Comparison of ENCODE assay signal across 20 cellular contexts in genomic region chrX:14015941-14016340, GRCh38. TPM values are rescaled to one million over a fixed set of nuclear protein-coding genes. Genes with fewer than 3 reads are reported as not detected.
DNase-seq lines count a peak whose midpoint lies in the region; ATAC-seq and TF ChIP-seq lines count a peak whose summit lies in the region.
"Had no signal": no experiment of that assay in that cellular context is flagged by ENCODE, and none has a peak within 500 bp of the region (broad histone marks: within the 10 kb centered on the region; RNA-seq: fewer than 3 reads in every experiment).

No MANE protein-coding gene starts in this region.

- no peaks in the 10 kb centered on the region for H3K4me1 ChIP-seq in trophoblast cell (ENCODE audit: control insufficient read depth in 1 of 2, insufficient read depth in 2 of 2, low read length in 2 of 2)

- H2BK120ac ChIP-seq in trophoblast cell (ENCODE audit: insufficient read depth, low read length, poor library complexity) = no peak overlapping the region

- no peaks in the 10 kb centered on the region for H3K27me3 Mint-ChIP-seq in activated T-helper 17 cell treated with anti-CD3 and anti-CD28 coated beads, Interleukin-2, amount 50 U/mL, for 72 hours
- H3K27me3 Mint-ChIP-seq in osteocyte (ENCODE audit: unreplicated experiment) = no peaks in the 10 kb centered on the region
- H3K27me3 Mint-ChIP-seq in progenitor cell of endocrine pancreas = no peaks in the 10 kb centered on the region
- H3K27me3 Mint-ChIP-seq: B cell; CD4-positive, alpha-beta T cell had no signal

- no peak overlapping the region for H3K18ac ChIP-seq in trophoblast cell (ENCODE audit: low read length)

- H3K4me3 Mint-ChIP-seq in activated T-helper 17 cell treated with anti-CD3 and anti-CD28 coated beads, Interleukin-2, amount 50 U/mL, for 72 hours = no peak overlapping the region
- H3K4me3 Mint-ChIP-seq in osteocyte (ENCODE audit: unreplicated experiment) (no peak overlapping the region), progenitor cell of endocrine pancreas (ENCODE audit: low read depth) (no peak overlapping the region)
- H3K4me3 Mint-ChIP-seq: B cell; CD4-positive, alpha-beta T cell; H9 had no signal

- no peak overlapping the region for H2AK5ac ChIP-seq in trophoblast cell (ENCODE audit: low read length)

- TF ChIP-seq CTCF in osteocyte (IDR thresholded peaks at IDR 0.05) (no peak), progenitor cell of endocrine pancreas (IDR thresholded peaks at IDR 0.05; ENCODE audit: unreplicated experiment) (no peak)

- H2BK5ac ChIP-seq in trophoblast cell (ENCODE audit: low read depth, low read length, poor library complexity) = no peak overlapping the region

- peaks cover 2 to 5% of the 10 kb centered on the region in 2 experiments for H3K36me3 ChIP-seq in trophoblast cell (ENCODE audit: control insufficient read depth in 1 of 2, insufficient read depth in 2 of 2, low read length in 2 of 2)

- no peaks in the 10 kb centered on the region for H3K27me3 ChIP-seq in trophoblast cell (ENCODE audit: insufficient read depth, low read length)

- H4K91ac ChIP-seq in trophoblast cell (ENCODE audit: low read depth, low read length) = no peak overlapping the region

- no peak overlapping the region for H3K27ac Mint-ChIP-seq in activated T-helper 17 cell treated with anti-CD3 and anti-CD28 coated beads, Interleukin-2, amount 50 U/mL, for 72 hours
- H3K27ac Mint-ChIP-seq in osteocyte (ENCODE audit: unreplicated experiment) (peak overlapping the region; percentile 69), progenitor cell of endocrine pancreas (no peak overlapping the region)
- H3K27ac Mint-ChIP-seq: B cell; CD4-positive, alpha-beta T cell; H9 had no signal

- no peak overlapping the region for H4K12ac ChIP-seq in trophoblast cell (ENCODE audit: low read depth, low read length)

- no peak overlapping the region for H3K4me2 ChIP-seq in trophoblast cell (ENCODE audit: low read length)
- H3K4me2 ChIP-seq: KMS-11 had no signal

- DNase-seq in EH (ENCODE audit: low read depth) = peak; percentile 35
- peak; percentile 68 for DNase-seq in fibroblast of gingiva (ENCODE audit: low read depth)
- DNase-seq in osteocyte (ENCODE audit: extremely low spot score, unreplicated experiment) = no peak
- no peak for DNase-seq in progenitor cell of endocrine pancreas (ENCODE audit: low spot score, unreplicated experiment)
- DNase-seq in RKO (ENCODE audit: low spot score) = no peak
- no peak for DNase-seq in trophoblast cell
- DNase-seq in activated CD4-positive, CD25-positive, alpha-beta regulatory T cell treated with anti-CD3 and anti-CD28 coated beads, Interleukin-2, amount 50 U/mL, for 72 hours = no peak
- DNase-seq: Calu3; CD4-positive, alpha-beta T cell; DMS79; H9; MM.1S; NCI-H1105 treated with DMSO at 0.1 percent for 48 hours; NCI-H187; NCI-H446; PC-3 had no signal

- H3K79me2 ChIP-seq in trophoblast cell (ENCODE audit: control insufficient read depth, insufficient read depth, low read length, poor library complexity) = no peaks in the 10 kb centered on the region

- H4K8ac ChIP-seq in trophoblast cell (ENCODE audit: low read depth, low read length) = no peak overlapping the region

- H2BK12ac ChIP-seq in trophoblast cell (ENCODE audit: low read length) = no peak overlapping the region

- no peak overlapping the region for H2AFZ ChIP-seq in trophoblast cell (ENCODE audit: insufficient read depth, low read length, poor library complexity)

- H3K14ac ChIP-seq in trophoblast cell (ENCODE audit: low read length) = no peak overlapping the region

- H3K23ac ChIP-seq in trophoblast cell (ENCODE audit: low read length) = no peak overlapping the region

- H3K9me3 Mint-ChIP-seq in activated T-helper 17 cell treated with anti-CD3 and anti-CD28 coated beads, Interleukin-2, amount 50 U/mL, for 72 hours = no peaks in the 10 kb centered on the region
- H3K9me3 Mint-ChIP-seq in osteocyte (ENCODE audit: unreplicated experiment) = no peaks in the 10 kb centered on the region
- peaks cover 11% of the 10 kb centered on the region for H3K9me3 Mint-ChIP-seq in progenitor cell of endocrine pancreas (ENCODE audit: low read depth)
- H3K9me3 Mint-ChIP-seq: CD4-positive, alpha-beta T cell had no signal

- peak; percentile 21 for ATAC-seq in activated T-helper 17 cell treated with anti-CD3 and anti-CD28 coated beads, Interleukin-2, amount 50 U/mL, for 72 hours (replicated peaks)
- ATAC-seq: HepG2, PC-3 had no signal

- H3K4ac ChIP-seq in trophoblast cell (ENCODE audit: low read depth, low read length) = no peak overlapping the region

- H3K9me3 ChIP-seq in trophoblast cell (ENCODE audit: insufficient read depth, low read depth, low read length) = no peaks in the 10 kb centered on the region

- no CpG with 5 or more reads among the region's 4 CpGs for WGBS in trophoblast cell (ENCODE audit: extremely low coverage, insufficient coverage, insufficient read length)

- H3K9ac ChIP-seq in trophoblast cell (ENCODE audit: low read length) = no peak overlapping the region
- H3K9ac ChIP-seq: KMS-11 had no signal

- peaks cover 51% of the 10 kb centered on the region for H3K36me3 Mint-ChIP-seq in activated T-helper 17 cell treated with anti-CD3 and anti-CD28 coated beads, Interleukin-2, amount 50 U/mL, for 72 hours (ENCODE audit: low read depth)
- H3K36me3 Mint-ChIP-seq in osteocyte (ENCODE audit: unreplicated experiment) = peaks cover 1% of the 10 kb centered on the region
- H3K36me3 Mint-ChIP-seq in progenitor cell of endocrine pancreas (ENCODE audit: insufficient read depth) = peaks cover 10% of the 10 kb centered on the region

- no peak overlapping the region for H3K27ac ChIP-seq in trophoblast cell (ENCODE audit: low read depth, low read length)
- H3K27ac ChIP-seq: KMS-11 had no signal

- H3K4me3 ChIP-seq in trophoblast cell (ENCODE audit: low read depth, low read length) = no peak overlapping the region

- no peaks in the 10 kb centered on the region for H3K4me1 Mint-ChIP-seq in activated T-helper 17 cell treated with anti-CD3 and anti-CD28 coated beads, Interleukin-2, amount 50 U/mL, for 72 hours
- H3K4me1 Mint-ChIP-seq in osteocyte (ENCODE audit: unreplicated experiment) (peaks cover 22% of the 10 kb centered on the region), progenitor cell of endocrine pancreas (ENCODE audit: low read depth) (no peaks in the 10 kb centered on the region)
- H3K4me1 Mint-ChIP-seq: B cell, H9 had no signal

- H3K79me1 ChIP-seq in trophoblast cell (ENCODE audit: low read length) = no peaks in the 10 kb centered on the region

RNA-seq across cellular contexts. Expression of gene GEMIN8, which starts 13.8 kb away (rescaled TPM):
- total RNA-seq in activated T-helper 17 cell treated with anti-CD3 and anti-CD28 coated beads, Interleukin-2, amount 50 U/mL, for 72 hours = 10 to 100 TPM; 11.3 to 13.0 TPM
- total RNA-seq in osteocyte = 20.0 and 22.9 TPM in 2 replicates
- total RNA-seq in progenitor cell of endocrine pancreas = 22.7 and 25.4 TPM in 2 replicates
- 8.4 and 9.3 TPM in 2 replicates for polyA plus RNA-seq in trophoblast cell (2013)

Comparison
In these comparisons a context has a peak if more than half of its experiments do, and no peak if none do; other contexts are left out.
1. DNase-seq: peak in EH (single experiment) and fibroblast of gingiva (single experiment); none in osteocyte (single experiment), progenitor cell of endocrine pancreas (single experiment), RKO (single experiment), trophoblast cell (0 of 2) and activated CD4-positive, CD25-positive, alpha-beta regulatory T cell treated with anti-CD3 and anti-CD28 coated beads, Interleukin-2, amount 50 U/mL, for 72 hours (single experiment).